8 cellular contexts compared by ENCODE assay signal in genomic region chr16:67279296-67280089, GRCh38. TPM values are rescaled to one million over a fixed set of nuclear protein-coding genes. Genes with fewer than 3 reads are reported as not detected.
DNase-seq lines count a peak whose midpoint lies in the region; ATAC-seq and TF ChIP-seq lines count a peak whose summit lies in the region.

PLEKHG4 (plus strand) TSS chr16:67279532; CDS start chr16:67280045, 513 bp downstream.

- TF ChIP-seq CTCF in fibroblast of lung (conservative IDR thresholded peaks at IDR 0.05 in 1 of 2, IDR thresholded peaks at IDR 0.05 in 1 of 2; ENCODE audit: low read depth in 1 of 2, low read length in 2 of 2): peak; percentile 28 to 61

- H4K20me1 ChIP-seq in fibroblast of lung (ENCODE audit: control insufficient read depth, extremely low read depth, insufficient read depth, low read length): no peaks in the 10 kb centered on the region

- H3K27me3 Mint-ChIP-seq in activated T-cell treated with anti-CD3 and anti-CD28 coated beads, Interleukin-2, amount 50 U/mL, for 24 hours: no peaks in the 10 kb centered on the region
- H3K27me3 Mint-ChIP-seq in natural killer cell treated with Interleukin-12 subunit alpha and Interleukin-12 subunit beta and Interleukin-15 and Interleukin-18, amount 100 ng/mL, for 72 hours: no peaks in the 10 kb centered on the region
- H3K27me3 Mint-ChIP-seq in stimulated activated naive CD8-positive, alpha-beta T cell treated with anti-CD3 and anti-CD28 coated beads, Interleukin-15, Interleukin-2, amounts not matched to agents 100 ng/mL and 50 ng/mL, for 24 hours: no peaks in the 10 kb centered on the region

- peak within 1 kb of the TSS; percentile 46 to 72 (median 70) for H3K4me3 ChIP-seq in fibroblast of lung (replicated peaks in 1 of 4; ENCODE audit: control extremely low read depth in 1 of 4, insufficient read depth in 1 of 4, low read depth in 3 of 4, low read length in 4 of 4)

- H3K27me3 ChIP-seq in fibroblast of lung (ENCODE audit: control insufficient read depth, insufficient read depth, low read length): no peaks in the 10 kb centered on the region

- peak within 1 kb of the TSS; percentile 93 for H3K27ac Mint-ChIP-seq in activated T-cell treated with anti-CD3 and anti-CD28 coated beads, Interleukin-2, amount 50 U/mL, for 24 hours
- H3K27ac Mint-ChIP-seq in natural killer cell treated with Interleukin-12 subunit alpha and Interleukin-12 subunit beta and Interleukin-15 and Interleukin-18, amount 100 ng/mL, for 72 hours: peak within 1 kb of the TSS; percentile 43 to 58
- peak within 1 kb of the TSS; percentile 91 for H3K27ac Mint-ChIP-seq in stimulated activated naive CD8-positive, alpha-beta T cell treated with anti-CD3 and anti-CD28 coated beads, Interleukin-15, Interleukin-2, amounts not matched to agents 100 ng/mL and 50 ng/mL, for 24 hours

- H3K4me1 ChIP-seq in fibroblast of lung (ENCODE audit: control insufficient read depth, extremely low read depth, insufficient read depth, low read length): peaks cover 16% of the 10 kb centered on the region

- no peaks in the 10 kb centered on the region for H3K9me3 Mint-ChIP-seq in activated T-cell treated with anti-CD3 and anti-CD28 coated beads, Interleukin-2, amount 50 U/mL, for 24 hours
- H3K9me3 Mint-ChIP-seq in natural killer cell treated with Interleukin-12 subunit alpha and Interleukin-12 subunit beta and Interleukin-15 and Interleukin-18, amount 100 ng/mL, for 72 hours: no peaks in the 10 kb centered on the region
- no peaks in the 10 kb centered on the region for H3K9me3 Mint-ChIP-seq in stimulated activated naive CD8-positive, alpha-beta T cell treated with anti-CD3 and anti-CD28 coated beads, Interleukin-15, Interleukin-2, amounts not matched to agents 100 ng/mL and 50 ng/mL, for 24 hours

- H3K36me3 ChIP-seq in fibroblast of lung (ENCODE audit: control insufficient read depth, insufficient read depth, low read length): peaks cover 6% of the 10 kb centered on the region

- H3K4me3 Mint-ChIP-seq in activated T-cell treated with anti-CD3 and anti-CD28 coated beads, Interleukin-2, amount 50 U/mL, for 24 hours: peak within 1 kb of the TSS; percentile 89
- peak within 1 kb of the TSS; percentile 76 for H3K4me3 Mint-ChIP-seq in natural killer cell treated with Interleukin-12 subunit alpha and Interleukin-12 subunit beta and Interleukin-15 and Interleukin-18, amount 100 ng/mL, for 72 hours
- peak within 1 kb of the TSS; percentile 91 for H3K4me3 Mint-ChIP-seq in stimulated activated naive CD8-positive, alpha-beta T cell treated with anti-CD3 and anti-CD28 coated beads, Interleukin-15, Interleukin-2, amounts not matched to agents 100 ng/mL and 50 ng/mL, for 24 hours

- DNase-seq in CD1c-positive myeloid dendritic cell (ENCODE audit: extremely low spot score) (peak; percentile 88), HPDE6-E6E7 (ENCODE audit: extremely low spot score) (peak; percentile 96), OCI-M1 (lab: John Stamatoyannopoulos, UW) (peak; percentile 68), fibroblast of lung (ENCODE audit: low read depth in 2 of 2) (peak; percentile 63 to 72)
- peak; percentile 91 for DNase-seq in activated T-cell treated with anti-CD3 and anti-CD28 coated beads, Interleukin-2, amount 50 U/mL, for 24 hours
- peak; percentile 86 for DNase-seq in natural killer cell treated with Interleukin-12 subunit alpha and Interleukin-12 subunit beta and Interleukin-15 and Interleukin-18, amount 100 ng/mL, for 72 hours (ENCODE audit: low spot score)

- no peaks in the 10 kb centered on the region for H3K9me3 ChIP-seq in fibroblast of lung (ENCODE audit: control insufficient read depth, insufficient read depth, low read depth, low read length)

- peaks cover 47% of the 10 kb centered on the region for H3K36me3 Mint-ChIP-seq in activated T-cell treated with anti-CD3 and anti-CD28 coated beads, Interleukin-2, amount 50 U/mL, for 24 hours (ENCODE audit: low read depth)
- peaks cover 5% of the 10 kb centered on the region for H3K36me3 Mint-ChIP-seq in natural killer cell treated with Interleukin-12 subunit alpha and Interleukin-12 subunit beta and Interleukin-15 and Interleukin-18, amount 100 ng/mL, for 72 hours
- H3K36me3 Mint-ChIP-seq in stimulated activated naive CD8-positive, alpha-beta T cell treated with anti-CD3 and anti-CD28 coated beads, Interleukin-15, Interleukin-2, amounts not matched to agents 100 ng/mL and 50 ng/mL, for 24 hours (ENCODE audit: low read depth): peaks cover 33% of the 10 kb centered on the region

- peak within 1 kb of the TSS; percentile 94 for H3K27ac ChIP-seq in fibroblast of lung (ENCODE audit: insufficient read depth, low read length)

- peak within 1 kb of the TSS; percentile 5 for H2AFZ ChIP-seq in fibroblast of lung (ENCODE audit: low read length)

- H3K4me1 Mint-ChIP-seq in activated T-cell treated with anti-CD3 and anti-CD28 coated beads, Interleukin-2, amount 50 U/mL, for 24 hours (ENCODE audit: low read depth): peaks cover 27% of the 10 kb centered on the region
- peaks cover 12 to 16% of the 10 kb centered on the region in 2 donors for H3K4me1 Mint-ChIP-seq in natural killer cell treated with Interleukin-12 subunit alpha and Interleukin-12 subunit beta and Interleukin-15 and Interleukin-18, amount 100 ng/mL, for 72 hours (ENCODE audit: low read depth in 2 of 2)
- H3K4me1 Mint-ChIP-seq in stimulated activated naive CD8-positive, alpha-beta T cell treated with anti-CD3 and anti-CD28 coated beads, Interleukin-15, Interleukin-2, amounts not matched to agents 100 ng/mL and 50 ng/mL, for 24 hours (ENCODE audit: low read depth): peaks cover 26% of the 10 kb centered on the region

- ATAC-seq in GM19351 (IDR thresholded peaks at IDR 0.05; ENCODE audit: unreplicated experiment): peak; percentile 88
- ATAC-seq in natural killer cell treated with Interleukin-12 subunit alpha and Interleukin-12 subunit beta and Interleukin-15 and Interleukin-18, amount 100 ng/mL, for 72 hours: peak; percentile 96 to 97

- peaks cover 5% of the 10 kb centered on the region for H3K79me2 ChIP-seq in fibroblast of lung (ENCODE audit: control insufficient read depth, insufficient read depth, low read length)

- H3K9ac ChIP-seq in fibroblast of lung (ENCODE audit: insufficient read depth, low read length): peak within 1 kb of the TSS; percentile 70

- peak within 1 kb of the TSS; percentile 99 for H3K4me2 ChIP-seq in fibroblast of lung (ENCODE audit: extremely low read depth, insufficient read depth, low read length)

RNA-seq across cellular contexts. Expression of gene PLEKHG4, which starts in this region (rescaled TPM):
- 23.6 and 37.7 TPM in 2 replicates for total RNA-seq in fibroblast of lung
- polyA plus RNA-seq in fibroblast of lung: 9.9 and 11.5 TPM in 2 replicates
- 13.2 and 15.2 TPM in 2 replicates for polyA plus RNA-seq in fibroblast of lung (2012)
- polyA minus RNA-seq in fibroblast of lung (ENCODE audit: low replicate concordance): 71.0 and 99.7 TPM in 2 replicates
- 1 to 10 TPM; 5.8 to 8.7 TPM for total RNA-seq in natural killer cell treated with Interleukin-12 subunit alpha and Interleukin-12 subunit beta and Interleukin-15 and Interleukin-18, amount 100 ng/mL, for 72 hours

Comparison
In these comparisons a context has a peak if more than half of its experiments do, and no peak if none do; other contexts are left out.
1. Peak in every context shown above with its lines: DNase-seq, ATAC-seq, H3K4me3 ChIP-seq and H3K27ac ChIP-seq.